In the genomic region with DNA sequence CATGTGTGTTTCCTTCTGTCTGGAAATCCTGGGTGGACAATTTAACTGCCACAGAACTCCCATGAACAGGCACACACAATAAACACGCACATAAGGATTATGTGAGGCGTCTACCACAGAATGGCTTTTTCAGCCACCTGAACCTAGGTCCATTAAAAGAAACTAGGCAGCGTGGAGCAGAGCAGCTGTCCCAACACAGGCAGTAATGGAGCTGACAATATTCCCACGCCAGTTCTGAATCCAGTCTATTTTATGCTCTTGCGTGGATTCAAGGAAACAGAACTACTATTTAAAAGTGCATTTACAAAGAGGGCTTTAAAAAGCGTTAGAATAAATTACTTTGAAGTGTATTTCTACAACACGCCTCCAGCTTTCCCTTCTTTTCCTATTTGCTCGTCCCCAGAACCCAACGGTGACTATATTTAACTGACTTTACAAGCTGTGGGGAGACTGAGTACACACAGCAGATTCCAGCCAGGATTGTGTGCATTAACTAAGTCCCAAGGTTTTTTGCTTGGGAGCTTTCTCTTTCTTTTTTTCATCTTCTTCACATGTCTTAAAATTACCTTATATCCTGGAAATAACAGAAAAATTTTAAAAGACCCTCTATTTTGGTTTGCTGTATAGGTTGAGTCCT, we compare ENCODE assay signal across 19 cellular contexts.
"Had no signal": no experiment of that assay in that cellular context is flagged by ENCODE, and none has a peak within 500 bp of the region (broad histone marks: within the 10 kb centered on the region; RNA-seq: fewer than 3 reads in every experiment).

No MANE protein-coding gene starts in this region.

- H3K27me3 Mint-ChIP-seq: activated B cell treated with CpG ODN at 0.5 μM for 24 hours; activated CD4-positive, alpha-beta memory T cell treated with anti-CD3 and anti-CD28 coated beads, Interleukin-2, amount 10 ng/mL, durations not matched to agents 7 days and 5 days; activated naive CD8-positive, alpha-beta T cell treated with anti-CD3 and anti-CD28 coated beads, Interleukin-2, amount 50 U/mL, for 24 hours; memory B cell; stimulated activated naive B cell treated with anti-CD40 and anti-IgM and Interleukin-4, amounts not matched to agents 10 μg/mL and 1 μg/mL and 100 μg/mL, for 72 hours had no signal

- H3K36me3 Mint-ChIP-seq: brain had no signal

- H3K27ac ChIP-seq: transverse colon, uterus had no signal

- H3K27me3 ChIP-seq: transverse colon, uterus had no signal

- DNase-seq: activated B cell treated with CpG ODN at 0.5 μM for 24 hours; activated CD4-positive, alpha-beta memory T cell treated with anti-CD3 and anti-CD28 coated beads, Interleukin-2, amount 10 ng/mL, durations not matched to agents 7 days and 5 days; activated CD4-positive, alpha-beta T cell treated with anti-CD3 and anti-CD28 coated beads for 48 hours; activated effector memory CD4-positive, alpha-beta T cell treated with anti-CD3 and anti-CD28 coated beads, Interleukin-2, amount 50 U/mL, for 16 hours; activated naive CD4-positive, alpha-beta T cell treated with anti-CD3 and anti-CD28 coated beads, Interleukin-2, amount 50 U/mL, for 16 hours; activated naive CD8-positive, alpha-beta T cell treated with anti-CD3 and anti-CD28 coated beads, Interleukin-2, amount 50 U/mL, for 24 hours; effector CD4-positive, alpha-beta T cell; erythroblast; foreskin fibroblast; hippocampal formation; nucleus accumbens; stimulated activated CD4-positive, alpha-beta T cell treated with anti-CD3 and anti-CD28 coated beads, Interleukin-2, amount 100 ng/mL, for 48 hours; stimulated activated CD8-positive, alpha-beta memory T cell treated with anti-CD3 and anti-CD28 coated beads, Interleukin-4, amount 100 ng/mL, for 48 hours; stimulated activated naive B cell treated with anti-CD40 and anti-IgM and Interleukin-4, amounts not matched to agents 10 μg/mL and 1 μg/mL and 100 μg/mL, for 72 hours; transverse colon; uterus had no signal

- H3K4me3 Mint-ChIP-seq: activated B cell treated with CpG ODN at 0.5 μM for 24 hours; activated CD4-positive, alpha-beta memory T cell treated with anti-CD3 and anti-CD28 coated beads, Interleukin-2, amount 10 ng/mL, durations not matched to agents 7 days and 5 days; activated naive CD8-positive, alpha-beta T cell treated with anti-CD3 and anti-CD28 coated beads, Interleukin-2, amount 50 U/mL, for 24 hours; brain; memory B cell; stimulated activated naive B cell treated with anti-CD40 and anti-IgM and Interleukin-4, amounts not matched to agents 10 μg/mL and 1 μg/mL and 100 μg/mL, for 72 hours; T-helper 1 cell treated with Interleukin-12 subunit alpha and Interleukin-12 subunit beta and Interleukin-4 antibody, amounts not matched to agents 30 μg/mL and 1 μg/mL, for 36 hours had no signal

- H3K4me1 Mint-ChIP-seq: activated B cell treated with CpG ODN at 0.5 μM for 24 hours; activated CD4-positive, alpha-beta memory T cell treated with anti-CD3 and anti-CD28 coated beads, Interleukin-2, amount 10 ng/mL, durations not matched to agents 7 days and 5 days; activated naive CD8-positive, alpha-beta T cell treated with anti-CD3 and anti-CD28 coated beads, Interleukin-2, amount 50 U/mL, for 24 hours; brain had no signal

- H3K9me3 ChIP-seq: transverse colon, uterus had no signal

- H3K9me3 Mint-ChIP-seq: activated B cell treated with CpG ODN at 0.5 μM for 24 hours; activated CD4-positive, alpha-beta memory T cell treated with anti-CD3 and anti-CD28 coated beads, Interleukin-2, amount 10 ng/mL, durations not matched to agents 7 days and 5 days; activated naive CD8-positive, alpha-beta T cell treated with anti-CD3 and anti-CD28 coated beads, Interleukin-2, amount 50 U/mL, for 24 hours; brain; memory B cell; stimulated activated naive B cell treated with anti-CD40 and anti-IgM and Interleukin-4, amounts not matched to agents 10 μg/mL and 1 μg/mL and 100 μg/mL, for 72 hours; T-helper 1 cell treated with Interleukin-12 subunit alpha and Interleukin-12 subunit beta and Interleukin-4 antibody, amounts not matched to agents 30 μg/mL and 1 μg/mL, for 36 hours had no signal

- H3K27ac Mint-ChIP-seq: activated B cell treated with CpG ODN at 0.5 μM for 24 hours; activated CD4-positive, alpha-beta memory T cell treated with anti-CD3 and anti-CD28 coated beads, Interleukin-2, amount 10 ng/mL, durations not matched to agents 7 days and 5 days; activated naive CD8-positive, alpha-beta T cell treated with anti-CD3 and anti-CD28 coated beads, Interleukin-2, amount 50 U/mL, for 24 hours; brain; memory B cell; stimulated activated naive B cell treated with anti-CD40 and anti-IgM and Interleukin-4, amounts not matched to agents 10 μg/mL and 1 μg/mL and 100 μg/mL, for 72 hours; T-helper 1 cell treated with Interleukin-12 subunit alpha and Interleukin-12 subunit beta and Interleukin-4 antibody, amounts not matched to agents 30 μg/mL and 1 μg/mL, for 36 hours had no signal

- H3K4me1 ChIP-seq: uterus had no signal

- H3K36me3 ChIP-seq: transverse colon, uterus had no signal

- H3K4me3 ChIP-seq: transverse colon, uterus had no signal
